Comparison of ENCODE assay signal across 7 cellular contexts in genomic region chr21:44012474-44013379, GRCh38. TPM values are rescaled to one million over a fixed set of nuclear protein-coding genes. Genes with fewer than 3 reads are reported as not detected.
A peak's percentile ranks its signal among the peaks of the same experiment; 100 is the strongest.
DNase-seq lines count a peak whose midpoint lies in the region; ATAC-seq and TF ChIP-seq lines count a peak whose summit lies in the region.

No MANE protein-coding gene starts in this region.

- H3K27ac Mint-ChIP-seq in activated CD4-positive, alpha-beta T cell treated with anti-CD3 and anti-CD28 coated beads, Interleukin-2, amount 10 ng/mL, durations not matched to agents 7 days and 5 days: peak overlapping the region; percentile 85
- H3K27ac Mint-ChIP-seq in dendritic cell treated with granulocyte-macrophage colony-stimulating factor and Interleukin-4, amounts not matched to agents 40 ng/mL and 50 ng/mL, for 4 days: peak overlapping the region; percentile 86

- no peaks in the 10 kb centered on the region for H3K36me3 ChIP-seq in lung (ENCODE audit: control insufficient read depth in 2 of 2, insufficient read depth in 2 of 2, low read length in 2 of 2)

- peak overlapping the region; percentile 98 to 99 for H3K27ac ChIP-seq in lung (ENCODE audit: low read depth in 1 of 2, low read length in 1 of 2)

- H3K4me3 ChIP-seq in lung: peak overlapping the region; percentile 90

- in situ Hi-C loops in GM13977 (cut with MboI; ENCODE audit: low pct_unique_long_range_greater_than_20kb, low sequenced_read_pairs, unreplicated experiment): no loop called here

- intact Hi-C loops in dendritic cell treated with granulocyte-macrophage colony-stimulating factor and Interleukin-4, amounts not matched to agents 40 ng/mL and 50 ng/mL, for 4 days (cut with micrococcal nuclease): loop anchor here (5.0 kb wide), 1 partner anchor 445 kb away; the partner anchor contains the start of gene LRRC3

- H3K27me3 ChIP-seq in lung (ENCODE audit: control insufficient read depth, insufficient read depth): no peaks in the 10 kb centered on the region

- H3K4me1 Mint-ChIP-seq in activated CD4-positive, alpha-beta T cell treated with anti-CD3 and anti-CD28 coated beads, Interleukin-2, amount 10 ng/mL, durations not matched to agents 7 days and 5 days: peaks cover 51% of the 10 kb centered on the region
- H3K4me1 Mint-ChIP-seq in dendritic cell treated with granulocyte-macrophage colony-stimulating factor and Interleukin-4, amounts not matched to agents 40 ng/mL and 50 ng/mL, for 4 days (ENCODE audit: low read depth): peaks cover 58% of the 10 kb centered on the region

- H3K4me1 ChIP-seq in lung (ENCODE audit: control insufficient read depth in 2 of 2, insufficient read depth in 2 of 2, low read length in 2 of 2): peaks cover 0 to 6% of the 10 kb centered on the region in 2 donors

- H3K9me3 ChIP-seq in lung (ENCODE audit: control insufficient read depth in 2 of 2, insufficient read depth in 1 of 2, low read length in 1 of 2): no peaks in the 10 kb centered on the region

- H3K27me3 Mint-ChIP-seq in activated CD4-positive, alpha-beta T cell treated with anti-CD3 and anti-CD28 coated beads, Interleukin-2, amount 10 ng/mL, durations not matched to agents 7 days and 5 days: no peaks in the 10 kb centered on the region
- no peaks in the 10 kb centered on the region for H3K27me3 Mint-ChIP-seq in dendritic cell treated with granulocyte-macrophage colony-stimulating factor and Interleukin-4, amounts not matched to agents 40 ng/mL and 50 ng/mL, for 4 days

- POLR2A ChIA-PET in activated CD4-positive, alpha-beta T cell treated with anti-CD3 and anti-CD28 coated beads, Interleukin-2, amount 10 ng/mL, durations not matched to agents 7 days and 5 days (lab: Charles Lee): interaction anchor here (0.7 kb wide), 1 partner anchor 19 kb away, joined by 3 read pairs; no protein-coding TSS in a partner anchor

- ATAC-seq in HG02642 (IDR thresholded peaks at IDR 0.05; ENCODE audit: poor library complexity, unreplicated experiment): peak; percentile 72
- ATAC-seq in lung (ENCODE audit: insufficient read depth, low FRiP score): peak; percentile 57

- no peaks in the 10 kb centered on the region for H3K9me3 Mint-ChIP-seq in activated CD4-positive, alpha-beta T cell treated with anti-CD3 and anti-CD28 coated beads, Interleukin-2, amount 10 ng/mL, durations not matched to agents 7 days and 5 days
- H3K9me3 Mint-ChIP-seq in dendritic cell treated with granulocyte-macrophage colony-stimulating factor and Interleukin-4, amounts not matched to agents 40 ng/mL and 50 ng/mL, for 4 days: no peaks in the 10 kb centered on the region

- CTCF ChIA-PET in activated CD4-positive, alpha-beta T cell treated with anti-CD3 and anti-CD28 coated beads, Interleukin-2, amount 10 ng/mL, durations not matched to agents 7 days and 5 days (lab: Charles Lee): interaction anchor here (0.7 to 1.8 kb wide), 8 partner anchors 9 to 326 kb away, joined by 3 to 7 read pairs (median 3); partner anchors contain the start of gene RRP1

- 1% methylated on average over 46 to 87 of the region's 87 CpGs for WGBS in lung, 2 donors

- peak overlapping the region; percentile 87 for H3K4me3 Mint-ChIP-seq in activated CD4-positive, alpha-beta T cell treated with anti-CD3 and anti-CD28 coated beads, Interleukin-2, amount 10 ng/mL, durations not matched to agents 7 days and 5 days
- peak overlapping the region; percentile 78 for H3K4me3 Mint-ChIP-seq in dendritic cell treated with granulocyte-macrophage colony-stimulating factor and Interleukin-4, amounts not matched to agents 40 ng/mL and 50 ng/mL, for 4 days

- peak; percentile 67 for TF ChIP-seq CTCF in GM13977 (IDR thresholded peaks at IDR 0.05; ENCODE audit: extremely low read depth, insufficient read depth, missing control alignments)
- no peak for TF ChIP-seq CTCF in lung (IDR thresholded peaks at IDR 0.05; ENCODE audit: control extremely low read depth, extremely low read depth)

- peak; percentile 91 for DNase-seq in GM13977 (ENCODE audit: low spot score)
- DNase-seq in NCI-H1694 (lab: John Stamatoyannopoulos, UW): peak; percentile 13
- DNase-seq in activated CD4-positive, alpha-beta T cell treated with anti-CD3 and anti-CD28 coated beads, Interleukin-2, amount 10 ng/mL, durations not matched to agents 7 days and 5 days: peak; percentile 86
- peak; percentile 71 for DNase-seq in lung (ENCODE audit: low spot score)
- DNase-seq in stimulated activated CD4-positive, alpha-beta T cell treated with anti-CD3 and anti-CD28 coated beads, TNF-alpha, amount 100 ng/mL, for 4 hours (ENCODE audit: low read depth in 3 of 3): peak; percentile 69 to 74 (median 70)

- H3K36me3 Mint-ChIP-seq in activated CD4-positive, alpha-beta T cell treated with anti-CD3 and anti-CD28 coated beads, Interleukin-2, amount 10 ng/mL, durations not matched to agents 7 days and 5 days (ENCODE audit: low read depth): peaks cover 14% of the 10 kb centered on the region
- peaks cover 9% of the 10 kb centered on the region for H3K36me3 Mint-ChIP-seq in dendritic cell treated with granulocyte-macrophage colony-stimulating factor and Interleukin-4, amounts not matched to agents 40 ng/mL and 50 ng/mL, for 4 days (ENCODE audit: low read depth)

RNA-seq across cellular contexts. Expression of gene TRAPPC10, which starts 0.6 kb away (rescaled TPM):
- 10 to 100 TPM; 61.7 to 76.9 TPM for total RNA-seq in activated CD4-positive, alpha-beta T cell treated with anti-CD3 and anti-CD28 coated beads, Interleukin-2, amount 10 ng/mL, durations not matched to agents 7 days and 5 days
- 10 to 100 TPM; 43.0 to 43.5 TPM for total RNA-seq in lung
- polyA plus RNA-seq in lung: 10 to 100 TPM in 1 of 2 donors, 1 to 10 TPM in 1; 7.7 to 16.5 TPM

Comparison
In these comparisons a context has a peak if more than half of its experiments do, and no peak if none do; other contexts are left out.
1. Peak in every context shown above with its lines: DNase-seq, ATAC-seq, H3K4me3 ChIP-seq and H3K27ac ChIP-seq.
2. DNase-seq: peak in every context shown above with its lines; median percentile 91 in GM13977; 86 in activated CD4-positive, alpha-beta T cell treated with anti-CD3 and anti-CD28 coated beads, Interleukin-2, amount 10 ng/mL, durations not matched to agents 7 days and 5 days; 71 in lung; 70 in stimulated activated CD4-positive, alpha-beta T cell treated with anti-CD3 and anti-CD28 coated beads, TNF-alpha, amount 100 ng/mL, for 4 hours; 13 in NCI-H1694.